ENCODE assay signal across 17 cellular contexts in the genomic region with DNA sequence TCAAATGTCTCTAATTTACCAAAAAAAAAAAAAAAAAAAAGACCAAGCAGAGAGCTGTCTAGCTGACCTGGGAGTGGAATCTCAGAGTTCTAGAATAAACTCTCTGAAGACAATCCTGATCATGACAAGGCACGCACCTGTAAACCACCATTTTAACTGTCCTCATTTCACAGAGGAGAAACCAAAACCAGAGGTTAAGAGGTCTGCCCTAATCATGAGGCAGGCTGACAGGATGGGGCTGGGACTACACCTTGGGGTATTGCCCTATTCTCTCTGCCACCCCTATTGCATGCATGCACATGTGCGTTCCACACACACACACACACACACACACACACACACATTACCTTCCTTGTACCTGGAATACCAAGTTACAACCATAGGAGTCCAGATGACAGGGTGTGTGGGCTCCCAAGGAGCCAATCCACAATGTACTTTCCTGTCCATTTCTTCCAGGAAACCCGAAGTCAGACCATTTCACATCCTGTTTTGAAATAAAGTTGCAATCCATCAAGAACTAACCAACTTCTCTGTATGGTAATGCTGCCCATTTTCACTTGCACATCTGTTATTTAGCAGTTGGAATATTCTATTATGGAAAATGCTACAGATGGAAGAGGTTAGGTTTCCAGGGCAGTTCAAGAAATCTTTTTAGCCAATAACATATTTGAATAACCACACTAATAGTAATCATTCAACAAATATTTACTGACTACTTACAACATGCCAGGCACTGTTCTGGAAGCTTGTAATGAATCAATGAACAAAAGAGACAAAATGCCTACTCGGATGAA. TPM values are rescaled to one million over a fixed set of nuclear protein-coding genes. Genes with fewer than 3 reads are reported as not detected.
DNase-seq lines count a peak whose midpoint lies in the region; FAIRE-seq and TF ChIP-seq lines count a peak whose summit lies in the region.
"Had no signal": no experiment of that assay in that cellular context is flagged by ENCODE, and none has a peak within 500 bp of the region (broad histone marks: within the 10 kb centered on the region; RNA-seq: fewer than 3 reads in every experiment).

No MANE protein-coding gene starts in this region.

- no peak overlapping the region for H3K18ac ChIP-seq in mesenchymal stem cell (ENCODE audit: low read depth in 1 of 2, low read length in 2 of 2)

- H2BK15ac ChIP-seq in mesenchymal stem cell (ENCODE audit: low read depth, poor library complexity, severe bottlenecking): no peak overlapping the region

- H3K4me3 ChIP-seq in choroid plexus epithelial cell (ENCODE audit: low read depth, low read length) (no peak overlapping the region), mesenchymal stem cell (ENCODE audit: insufficient read depth in 1 of 2, low read depth in 1 of 2, low read length in 2 of 2) (no peak overlapping the region), small intestine (ENCODE audit: low read depth in 1 of 2, low read length in 2 of 2) (no peak overlapping the region)
- no peak overlapping the region for H3K4me3 ChIP-seq in CD4-positive, alpha-beta memory T cell (ENCODE audit: low read length in 2 of 2)
- H3K4me3 ChIP-seq: colonic mucosa, neural progenitor cell, SJSA1 had no signal

- H3K23ac ChIP-seq in mesenchymal stem cell (ENCODE audit: low read length in 2 of 2): no peak overlapping the region

- peaks cover 1% of the 10 kb centered on the region for H3K79me1 ChIP-seq in mesenchymal stem cell (replicated peaks; ENCODE audit: low read length, poor library complexity, severe bottlenecking)

- H3K27me3 ChIP-seq in mesenchymal stem cell (ENCODE audit: control insufficient read depth in 1 of 2, insufficient read depth in 1 of 2, low read length in 2 of 2) (no peaks in the 10 kb centered on the region), small intestine (ENCODE audit: control insufficient read depth in 2 of 2, insufficient read depth in 2 of 2, low read length in 2 of 2) (no peaks in the 10 kb centered on the region)
- no peaks in the 10 kb centered on the region for H3K27me3 ChIP-seq in CD4-positive, alpha-beta memory T cell (ENCODE audit: insufficient read depth, low read length)
- H3K27me3 ChIP-seq: colonic mucosa, neural progenitor cell, SJSA1 had no signal

- WGBS in mesenchymal stem cell: 93% methylated on average over 4 of the region's 4 CpGs
- WGBS in small intestine, 3 donors: 72 to 85% (median 78%) methylated on average over 4 of the region's 4 CpGs

- H3K9me3 Mint-ChIP-seq in CD4-positive, alpha-beta memory T cell: no peaks in the 10 kb centered on the region
- H3K9me3 Mint-ChIP-seq: neural progenitor cell, type B pancreatic cell had no signal

- peaks cover 24 to 41% of the 10 kb centered on the region in 2 donors for H3K36me3 Mint-ChIP-seq in CD4-positive, alpha-beta memory T cell

- H3K4me3 Mint-ChIP-seq in CD4-positive, alpha-beta memory T cell: no peak overlapping the region
- H3K4me3 Mint-ChIP-seq: neural progenitor cell, type B pancreatic cell had no signal

- H3K9me3 ChIP-seq in mesenchymal stem cell (ENCODE audit: control insufficient read depth, low read length) (no peaks in the 10 kb centered on the region), small intestine (ENCODE audit: control insufficient read depth, low read depth) (no peaks in the 10 kb centered on the region)
- no peaks in the 10 kb centered on the region for H3K9me3 ChIP-seq in CD4-positive, alpha-beta memory T cell (ENCODE audit: control insufficient read depth in 1 of 2, low read length in 2 of 2)
- H3K9me3 ChIP-seq: colonic mucosa, SJSA1 had no signal

- H2AFZ ChIP-seq in mesenchymal stem cell (ENCODE audit: low read depth, low read length): no peak overlapping the region
- H2AFZ ChIP-seq: neural progenitor cell had no signal

- intact Hi-C loops in CD4-positive, alpha-beta memory T cell (cut with micrococcal nuclease): no loop called here

- H2BK12ac ChIP-seq in mesenchymal stem cell (ENCODE audit: low read length in 2 of 2): peak overlapping the region in 1 of 2 experiments; percentile 19

- POLR2A ChIA-PET in CD4-positive, alpha-beta memory T cell (lab: Charles Lee; ENCODE audit: partially characterized antibody): no interaction called here

- CTCF ChIA-PET in CD4-positive, alpha-beta memory T cell (lab: Charles Lee; ENCODE audit: partially characterized antibody): interaction anchor here (2.1 kb wide), 1 partner anchor 14 kb away, joined by 8 read pairs; no protein-coding TSS in a partner anchor

- no peak overlapping the region for H3K9ac ChIP-seq in mesenchymal stem cell (ENCODE audit: low read length)
- H3K9ac ChIP-seq: neural progenitor cell had no signal

- peaks cover 0 to 3% (median 2%) of the 10 kb centered on the region in 4 donors for H3K4me1 Mint-ChIP-seq in CD4-positive, alpha-beta memory T cell

- no peaks in the 10 kb centered on the region for H3K27me3 Mint-ChIP-seq in CD4-positive, alpha-beta memory T cell
- H3K27me3 Mint-ChIP-seq: type B pancreatic cell had no signal

- DNase-seq in AG20443 (ENCODE audit: low spot score): peak; percentile 28
- DNase-seq in GM18507 (ENCODE audit: extremely low spot score, insufficient read length, low read depth): no peak
- peak; percentile 15 for DNase-seq in choroid plexus epithelial cell (ENCODE audit: low read depth)
- no peak for DNase-seq in mesenchymal stem cell
- DNase-seq in small intestine: no peak
- DNase-seq in SKM-1 (lab: John Stamatoyannopoulos, UW; ENCODE audit: unreplicated experiment): no peak
- no peak for DNase-seq in CD4-positive, alpha-beta memory T cell
- DNase-seq in SW480 (ENCODE audit: low spot score): no peak
- DNase-seq: amygdala; colonic mucosa; DMS79; NCI-H1105; NCI-H2227 treated with DMSO at 0.1 percent for 48 hours; stimulated activated CD4-positive, alpha-beta T cell treated with anti-CD3 and anti-CD28 coated beads, Interleukin-4, amount 100 ng/mL, for 24 hours had no signal

- no peak overlapping the region for H3K4ac ChIP-seq in mesenchymal stem cell (ENCODE audit: low read depth in 1 of 2, low read length in 2 of 2)

- H3K27ac ChIP-seq in mesenchymal stem cell (ENCODE audit: low read length, poor library complexity, severe bottlenecking) (no peak overlapping the region), small intestine (ENCODE audit: low read depth in 1 of 2, low read length in 1 of 2) (no peak overlapping the region)
- no peak overlapping the region for H3K27ac ChIP-seq in CD4-positive, alpha-beta memory T cell (ENCODE audit: low read depth, low read length)
- H3K27ac ChIP-seq: colonic mucosa, neural progenitor cell, SJSA1 had no signal

- H2AK5ac ChIP-seq in mesenchymal stem cell (ENCODE audit: low read length, severe bottlenecking): no peak overlapping the region

- peak; percentile 35 for FAIRE-seq in GM18507 (lab: Jason Lieb, UNC)
- no peak for FAIRE-seq in small intestine (lab: Jason Lieb, UNC)

- H3K36me3 ChIP-seq in mesenchymal stem cell (ENCODE audit: control insufficient read depth in 1 of 2, insufficient read depth in 2 of 2, low read depth in 1 of 2, low read length in 2 of 2) (peaks cover 0 to 10% of the 10 kb centered on the region in 2 experiments), small intestine (ENCODE audit: control insufficient read depth in 2 of 2, insufficient read depth in 2 of 2, low read length in 2 of 2) (peaks cover 0 to 4% of the 10 kb centered on the region in 2 donors)
- H3K36me3 ChIP-seq in CD4-positive, alpha-beta memory T cell (ENCODE audit: insufficient read depth, low read length): no peaks in the 10 kb centered on the region
- H3K36me3 ChIP-seq: colonic mucosa had no signal

- H2BK5ac ChIP-seq in mesenchymal stem cell (ENCODE audit: low read depth, low read length, poor library complexity, severe bottlenecking): no peak overlapping the region

- no peak for TF ChIP-seq CTCF in choroid plexus epithelial cell (conservative IDR thresholded peaks at IDR 0.05; ENCODE audit: low read depth, low read length)

- H4K91ac ChIP-seq in mesenchymal stem cell (ENCODE audit: low read length): peak overlapping the region; percentile 45

- H3K4me2 ChIP-seq in mesenchymal stem cell (ENCODE audit: low read length, poor library complexity, severe bottlenecking): no peak overlapping the region
- H3K4me2 ChIP-seq: neural progenitor cell had no signal

- H3K27ac Mint-ChIP-seq in CD4-positive, alpha-beta memory T cell: peak overlapping the region in 2 of 7 donors; percentile 2 to 17
- H3K27ac Mint-ChIP-seq: neural progenitor cell, type B pancreatic cell had no signal

- peak overlapping the region; percentile 22 for H4K8ac ChIP-seq in mesenchymal stem cell (ENCODE audit: low read length)

- no peak overlapping the region for H3K14ac ChIP-seq in mesenchymal stem cell (ENCODE audit: low read length in 2 of 2)

- H3K4me1 ChIP-seq in mesenchymal stem cell (ENCODE audit: control insufficient read depth, insufficient read depth, low read depth, low read length) (peaks cover 7% of the 10 kb centered on the region), small intestine (ENCODE audit: control insufficient read depth in 2 of 2, insufficient read depth in 1 of 2, low read depth in 1 of 2, low read length in 1 of 2) (peaks cover 0 to 3% of the 10 kb centered on the region in 2 donors)
- H3K4me1 ChIP-seq in CD4-positive, alpha-beta memory T cell (ENCODE audit: insufficient read depth, low read length): no peaks in the 10 kb centered on the region
- H3K4me1 ChIP-seq: colonic mucosa, SJSA1 had no signal

- no peak overlapping the region for H2BK120ac ChIP-seq in mesenchymal stem cell (ENCODE audit: low read depth, low read length)

RNA-seq across cellular contexts. Expression of a gene that starts 34.6 kb away (rescaled TPM):
- 4.0 TPM for polyA plus RNA-seq in mesenchymal stem cell (2013, experiment 1 of 2)
- 4.0 TPM for polyA plus RNA-seq in mesenchymal stem cell (2013, experiment 2 of 2)
- 10 to 100 TPM in 1 of 3 donors, 1 to 10 TPM in 2; 4.5 to 10.5 (median 5.7) TPM for polyA plus RNA-seq in small intestine
- 10 to 100 TPM; 22.9 to 23.2 TPM for total RNA-seq in CD4-positive, alpha-beta memory T cell
- 10 to 100 TPM in 1 of 2 donors, 1 to 10 TPM in 1; 6.7 to 11.9 TPM for polyA plus RNA-seq in CD4-positive, alpha-beta memory T cell

RNA-seq across cellular contexts. Expression of a gene that starts 35.8 kb away (rescaled TPM):
- 8.7 TPM for polyA plus RNA-seq in mesenchymal stem cell (2013, experiment 1 of 2)
- polyA plus RNA-seq in mesenchymal stem cell (2013, experiment 2 of 2): 9.3 TPM
- polyA plus RNA-seq in small intestine: 1 to 10 TPM; 1.8 to 3.7 (median 3.0) TPM
- total RNA-seq in CD4-positive, alpha-beta memory T cell: 1 to 10 TPM; 7.1 to 7.6 TPM
- 1 to 10 TPM; 1.9 to 2.3 TPM for polyA plus RNA-seq in CD4-positive, alpha-beta memory T cell

Comparison
In these comparisons a context has a peak if more than half of its experiments do, and no peak if none do; other contexts are left out.
1. DNase-seq: peak in AG20443 (single experiment) and choroid plexus epithelial cell (single experiment); none in GM18507 (single experiment), mesenchymal stem cell (single experiment), small intestine (single experiment), SKM-1 (single experiment), CD4-positive, alpha-beta memory T cell (0 of 5) and SW480 (single experiment).